ENCODE assay signal across 31 cellular contexts in genomic region chr2:66889632-66889882, GRCh38.
DNase-seq lines count a peak whose midpoint lies in the region; FAIRE-seq and TF ChIP-seq lines count a peak whose summit lies in the region.
"Had no signal": no experiment of that assay in that cellular context is flagged by ENCODE, and none has a peak within 500 bp of the region (broad histone marks: within the 10 kb centered on the region; RNA-seq: fewer than 3 reads in every experiment).

No MANE protein-coding gene starts in this region.

- H3K4me1 Mint-ChIP-seq in HFFc6 (ENCODE audit: low read depth), result peaks cover 62% of the 10 kb centered on the region
- H3K4me1 Mint-ChIP-seq: CD8-positive, alpha-beta memory T cell; memory B cell; naive thymus-derived CD8-positive, alpha-beta T cell; stimulated activated effector memory CD8-positive, alpha-beta T cell treated with anti-CD3 and anti-CD28 coated beads, Interleukin-12 subunit alpha, Interleukin-12 subunit beta, amount 100 ng/mL, for 72 hours had no signal

- H3K27ac ChIP-seq in colonic mucosa (peak overlapping the region; percentile 44), muscle layer of duodenum (ENCODE audit: low read length) (peak overlapping the region; percentile 65)
- H3K27ac ChIP-seq: HL-60, prostate gland, VCaP had no signal

- H3K36me3 Mint-ChIP-seq in HFFc6 (ENCODE audit: low read depth), result peaks cover 6% of the 10 kb centered on the region
- H3K36me3 Mint-ChIP-seq: activated naive CD8-positive, alpha-beta T cell; CD8-positive, alpha-beta memory T cell; stimulated activated effector memory CD8-positive, alpha-beta T cell treated with anti-CD3 and anti-CD28 coated beads, Interleukin-12 subunit alpha, Interleukin-12 subunit beta, amount 100 ng/mL, for 72 hours had no signal

- no peaks in the 10 kb centered on the region for H3K36me3 ChIP-seq in colonic mucosa
- H3K36me3 ChIP-seq in muscle layer of duodenum (ENCODE audit: control insufficient read depth in 1 of 2, insufficient read depth in 2 of 2, low read length in 2 of 2), result no peaks in the 10 kb centered on the region
- H3K36me3 ChIP-seq: prostate gland, upper lobe of left lung had no signal

- TF ChIP-seq CTCF in HFFc6 (IDR thresholded peaks at IDR 0.05) (no peak), colonic mucosa (IDR thresholded peaks at IDR 0.05) (no peak)

- H3K9me3 ChIP-seq in colonic mucosa (no peaks in the 10 kb centered on the region), muscle layer of duodenum (ENCODE audit: control insufficient read depth in 1 of 2, low read length in 2 of 2) (no peaks in the 10 kb centered on the region)
- H3K9me3 ChIP-seq: prostate gland, upper lobe of left lung had no signal

- peak overlapping the region; percentile 94 for H3K27ac Mint-ChIP-seq in HFFc6
- H3K27ac Mint-ChIP-seq: activated naive CD8-positive, alpha-beta T cell; CD8-positive, alpha-beta memory T cell; memory B cell; naive thymus-derived CD8-positive, alpha-beta T cell; stimulated activated effector memory CD8-positive, alpha-beta T cell treated with anti-CD3 and anti-CD28 coated beads, Interleukin-12 subunit alpha, Interleukin-12 subunit beta, amount 100 ng/mL, for 72 hours had no signal

- intact Hi-C loops in colonic mucosa (cut with DNase I), result no loop called here

- no peak overlapping the region for H3K9ac ChIP-seq in colonic mucosa (ENCODE audit: low read depth in 2 of 2, low read length in 2 of 2)

- FAIRE-seq in urothelium cell line (lab: Jason Lieb, UNC), result no peak
- FAIRE-seq: endothelial cell of umbilical vein, GM12878, H54, RCC 7860 had no signal

- H3K4me3 Mint-ChIP-seq in HFFc6, result peak overlapping the region; percentile 47
- H3K4me3 Mint-ChIP-seq: activated naive CD8-positive, alpha-beta T cell; CD8-positive, alpha-beta memory T cell; memory B cell; naive thymus-derived CD8-positive, alpha-beta T cell; stimulated activated effector memory CD8-positive, alpha-beta T cell treated with anti-CD3 and anti-CD28 coated beads, Interleukin-12 subunit alpha, Interleukin-12 subunit beta, amount 100 ng/mL, for 72 hours had no signal

- DNase-seq in HFFc6 (no peak), colonic mucosa (no peak), urothelium cell line (ENCODE audit: low spot score) (peak; percentile 18), epidermal melanocyte (ENCODE audit: insufficient read length, low spot score) (no peak), DMS114 treated with DMSO at 0.1 percent for 48 hours (lab: John Stamatoyannopoulos, UW; ENCODE audit: unreplicated experiment) (no peak), NCI-H1105 (lab: John Stamatoyannopoulos, UW) (no peak)
- DNase-seq: ACHN; activated CD4-positive, alpha-beta T cell treated with anti-CD3 and anti-CD28 coated beads for 48 hours; activated effector memory CD4-positive, alpha-beta T cell treated with Interleukin-2 at 50 U/mL for 16 hours; anterior cingulate cortex; CD8-positive, alpha-beta memory T cell; MV-4-11; naive thymus-derived CD8-positive, alpha-beta T cell; NCI-H1436 treated with DMSO at 0.1 percent for 48 hours; NCI-H345; NCI-H748 treated with DMSO at 0.1 percent for 48 hours; nucleus accumbens; stimulated activated CD4-positive, alpha-beta T cell treated with anti-CD3 and anti-CD28 coated beads, Interleukin-15, amount 100 ng/mL, for 24 hours; substantia nigra; upper lobe of left lung had no signal

- H3K27me3 ChIP-seq in colonic mucosa, result no peaks in the 10 kb centered on the region
- H3K27me3 ChIP-seq in muscle layer of duodenum (ENCODE audit: low read depth, low read length), result no peaks in the 10 kb centered on the region
- H3K27me3 ChIP-seq: upper lobe of left lung had no signal

- no peak overlapping the region for H3K4me3 ChIP-seq in colonic mucosa
- H3K4me3 ChIP-seq in muscle layer of duodenum (ENCODE audit: low read depth in 1 of 2, low read length in 2 of 2), result peak overlapping the region in 1 of 2 donors; percentile 5
- H3K4me3 ChIP-seq: GM12878, prostate gland, upper lobe of left lung had no signal

- peaks cover 5% of the 10 kb centered on the region; the same call in 1 of the 2 replicates for H3K9me3 Mint-ChIP-seq in HFFc6

- H3K4me1 ChIP-seq in colonic mucosa, result no peaks in the 10 kb centered on the region
- peaks cover 0 to 4% of the 10 kb centered on the region in 2 donors for H3K4me1 ChIP-seq in muscle layer of duodenum (ENCODE audit: control insufficient read depth in 1 of 2, insufficient read depth in 2 of 2, low read length in 2 of 2)
- H3K4me1 ChIP-seq: prostate gland, upper lobe of left lung had no signal

- H3K27me3 Mint-ChIP-seq in HFFc6 (ENCODE audit: insufficient read depth), result 0 out of 2 replicates have a peak, but pooled peaks cover 1% of the 10 kb centered on the region
- H3K27me3 Mint-ChIP-seq: CD8-positive, alpha-beta memory T cell; memory B cell had no signal
